ENCODE assay signal across 26 cellular contexts in the genomic region with DNA sequence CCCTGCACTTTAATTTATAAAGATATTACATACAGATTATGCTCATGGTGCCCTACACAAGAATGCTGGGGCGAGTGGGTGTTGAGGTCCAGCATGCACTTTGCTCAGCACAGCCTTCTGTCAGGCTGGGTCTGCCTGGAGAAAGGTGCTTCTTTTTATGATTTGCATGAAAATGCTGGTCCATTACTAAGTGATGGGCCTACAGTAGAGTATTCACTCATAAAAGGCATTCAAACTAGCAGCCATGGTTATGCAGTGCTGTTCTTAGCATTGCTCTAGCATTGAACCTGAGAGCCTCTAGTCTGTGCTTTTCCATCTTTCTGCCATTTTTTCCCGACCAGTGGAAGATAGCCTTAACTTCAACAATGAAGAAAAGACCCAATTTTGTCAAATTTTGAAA.
"Had no signal": no experiment of that assay in that cellular context is flagged by ENCODE, and none has a peak within 500 bp of the region (broad histone marks: within the 10 kb centered on the region; RNA-seq: fewer than 3 reads in every experiment).

No MANE protein-coding gene starts in this region.

- H3K9me3 ChIP-seq: left lung, ovary, uterus had no signal

- DNase-seq: hippocampal formation; kidney; left colon; left lung; mesendoderm; naive B cell; natural killer cell; ovary; retina; right cardiac atrium; small intestine; spleen; stimulated activated CD4-positive, alpha-beta T cell treated with anti-CD3 and anti-CD28 coated beads, Interleukin-4, amount 100 ng/mL, for 24 hours; stimulated activated naive CD4-positive, alpha-beta T cell; substantia nigra; uterus had no signal

- H3K4me3 Mint-ChIP-seq: immature natural killer cell; mesothelial cell of epicardium; naive B cell; natural killer cell; stimulated activated effector memory CD8-positive, alpha-beta T cell treated with anti-CD3 and anti-CD28 coated beads, Interleukin-12 subunit alpha, Interleukin-12 subunit beta, amount 100 ng/mL, for 72 hours; stimulated activated naive CD8-positive, alpha-beta T cell treated with anti-CD3 and anti-CD28 coated beads, Interleukin-15, Interleukin-2, amounts not matched to agents 100 ng/mL and 50 ng/mL, for 24 hours; type B pancreatic cell had no signal

- H3K4me3 ChIP-seq: left lung, lung, ovary, spleen, tibial nerve, uterus had no signal

- H3K27ac ChIP-seq: left lung, ovary, spleen, tibial nerve, uterus had no signal

- H3K4me1 ChIP-seq: left lung, spleen, tibial nerve, uterus had no signal

- ATAC-seq: left colon; left lung; natural killer cell; right cardiac atrium; sciatic nerve; stimulated activated effector memory CD8-positive, alpha-beta T cell treated with anti-CD3 and anti-CD28 coated beads, Interleukin-12 subunit alpha, Interleukin-12 subunit beta, amount 100 ng/mL, for 72 hours had no signal

- H3K36me3 Mint-ChIP-seq: natural killer cell; stimulated activated effector memory CD8-positive, alpha-beta T cell treated with anti-CD3 and anti-CD28 coated beads, Interleukin-12 subunit alpha, Interleukin-12 subunit beta, amount 100 ng/mL, for 72 hours had no signal

- H3K4me1 Mint-ChIP-seq: immature natural killer cell; mesothelial cell of epicardium; natural killer cell; stimulated activated effector memory CD8-positive, alpha-beta T cell treated with anti-CD3 and anti-CD28 coated beads, Interleukin-12 subunit alpha, Interleukin-12 subunit beta, amount 100 ng/mL, for 72 hours had no signal

- H3K9me3 Mint-ChIP-seq: natural killer cell; stimulated activated effector memory CD8-positive, alpha-beta T cell treated with anti-CD3 and anti-CD28 coated beads, Interleukin-12 subunit alpha, Interleukin-12 subunit beta, amount 100 ng/mL, for 72 hours had no signal

- H3K27me3 ChIP-seq: left lung, ovary, spleen, tibial nerve, uterus had no signal

- H3K27me3 Mint-ChIP-seq: naive B cell; progenitor cell of endocrine pancreas; stimulated activated naive CD8-positive, alpha-beta T cell treated with anti-CD3 and anti-CD28 coated beads, Interleukin-15, Interleukin-2, amounts not matched to agents 100 ng/mL and 50 ng/mL, for 24 hours; type B pancreatic cell had no signal

- FAIRE-seq: islet of Langerhans, kidney, small intestine had no signal

- H3K27ac Mint-ChIP-seq: immature natural killer cell; mesothelial cell of epicardium; natural killer cell; progenitor cell of endocrine pancreas; stimulated activated effector memory CD8-positive, alpha-beta T cell treated with anti-CD3 and anti-CD28 coated beads, Interleukin-12 subunit alpha, Interleukin-12 subunit beta, amount 100 ng/mL, for 72 hours; stimulated activated naive CD8-positive, alpha-beta T cell treated with anti-CD3 and anti-CD28 coated beads, Interleukin-15, Interleukin-2, amounts not matched to agents 100 ng/mL and 50 ng/mL, for 24 hours; type B pancreatic cell had no signal

- H3K36me3 ChIP-seq: left lung, ovary, uterus had no signal
